Comparison of ENCODE assay signal across 15 cellular contexts in genomic region chr15:90619939-90620338, GRCh38.
A peak's percentile ranks its signal among the peaks of the same experiment; 100 is the strongest.
DNase-seq lines count a peak whose midpoint lies in the region; ATAC-seq and TF ChIP-seq lines count a peak whose summit lies in the region.
"Had no signal": no experiment of that assay in that cellular context is flagged by ENCODE, and none has a peak within 500 bp of the region (broad histone marks: within the 10 kb centered on the region; RNA-seq: fewer than 3 reads in every experiment).

No MANE protein-coding gene starts in this region.

- H4K20me1 ChIP-seq in Loucy (ENCODE audit: insufficient read depth, low read length, poor library complexity, severe bottlenecking) (no peaks in the 10 kb centered on the region), SK-N-SH (ENCODE audit: insufficient read depth) (no peaks in the 10 kb centered on the region)

- TF ChIP-seq EP300 in SK-N-SH (IDR thresholded peaks at IDR 0.05; ENCODE audit: borderline replicate concordance in 1 of 2, low read depth in 1 of 2, low read length in 1 of 2) = no peak

- peak overlapping the region; percentile 37 to 52 for H3K27ac Mint-ChIP-seq in natural killer cell
- peak overlapping the region in 1 of 2 donors; percentile 58 for H3K27ac Mint-ChIP-seq in natural killer cell treated with Interleukin-12 subunit alpha and Interleukin-12 subunit beta and Interleukin-15 and Interleukin-18, amount 100 ng/mL, for 72 hours
- peak overlapping the region; percentile 84 for H3K27ac Mint-ChIP-seq in activated naive CD8-positive, alpha-beta T cell treated with anti-CD3 and anti-CD28 coated beads, Interleukin-2, amount 10 ng/mL, durations not matched to agents 7 days and 5 days

- no peak overlapping the region for H3K4me3 Mint-ChIP-seq in natural killer cell
- H3K4me3 Mint-ChIP-seq in natural killer cell treated with Interleukin-12 subunit alpha and Interleukin-12 subunit beta and Interleukin-15 and Interleukin-18, amount 100 ng/mL, for 72 hours = no peak overlapping the region
- H3K4me3 Mint-ChIP-seq in activated naive CD8-positive, alpha-beta T cell treated with anti-CD3 and anti-CD28 coated beads, Interleukin-2, amount 10 ng/mL, durations not matched to agents 7 days and 5 days = peak overlapping the region; percentile 68

- H3K4me3 ChIP-seq in Loucy (ENCODE audit: low read length, poor library complexity, severe bottlenecking) = peak overlapping the region; percentile 49
- H3K4me3 ChIP-seq in SK-N-SH (ENCODE audit: low read depth in 2 of 2, low read length in 1 of 2) = no peak overlapping the region
- H3K4me3 ChIP-seq: GM23248, smooth muscle cell had no signal

- H3K9me3 ChIP-seq in Loucy (ENCODE audit: insufficient read depth, low read depth, low read length) (no peaks in the 10 kb centered on the region), SK-N-SH (no peaks in the 10 kb centered on the region)

- H3K27me3 ChIP-seq in Loucy (ENCODE audit: insufficient read depth, low read length, poor library complexity, severe bottlenecking) = no peaks in the 10 kb centered on the region
- no peaks in the 10 kb centered on the region for H3K27me3 ChIP-seq in SK-N-SH (ENCODE audit: insufficient read depth)

- H3K4me1 Mint-ChIP-seq in natural killer cell = peaks cover 0 to 6% of the 10 kb centered on the region in 2 donors
- peaks cover 0 to 7% of the 10 kb centered on the region in 2 donors for H3K4me1 Mint-ChIP-seq in natural killer cell treated with Interleukin-12 subunit alpha and Interleukin-12 subunit beta and Interleukin-15 and Interleukin-18, amount 100 ng/mL, for 72 hours (ENCODE audit: low read depth in 2 of 2)
- peaks cover 16% of the 10 kb centered on the region for H3K4me1 Mint-ChIP-seq in activated naive CD8-positive, alpha-beta T cell treated with anti-CD3 and anti-CD28 coated beads, Interleukin-2, amount 10 ng/mL, durations not matched to agents 7 days and 5 days

- H3K36me3 ChIP-seq in Loucy (ENCODE audit: insufficient read depth, low read length) (peaks cover 8% of the 10 kb centered on the region; the same call in 1 of the 2 replicates), SK-N-SH (replicated peaks in 1 of 2; ENCODE audit: control insufficient read depth in 1 of 2, insufficient read depth in 2 of 2, low read length in 1 of 2) (peaks cover 31 to 49% of the 10 kb centered on the region in 2 experiments)

- H3K9me2 ChIP-seq in Loucy (replicated peaks; ENCODE audit: low read depth, low read length) = no peaks in the 10 kb centered on the region
- H3K9me2 ChIP-seq in SK-N-SH = no peaks in the 10 kb centered on the region

- H3K27ac ChIP-seq in SK-N-SH (ENCODE audit: low read depth in 2 of 2, low read length in 1 of 2) = no peak overlapping the region
- H3K27ac ChIP-seq: GM23248 had no signal

- H2AFZ ChIP-seq in Loucy (ENCODE audit: low read length) = no peak overlapping the region
- H2AFZ ChIP-seq in SK-N-SH (ENCODE audit: low read depth) = no peak overlapping the region
- H2AFZ ChIP-seq: GM23248 had no signal

- POLR2A ChIA-PET in activated naive CD8-positive, alpha-beta T cell treated with anti-CD3 and anti-CD28 coated beads, Interleukin-2, amount 10 ng/mL, durations not matched to agents 7 days and 5 days (lab: Charles Lee) = interaction anchor here (2.0 kb wide), 1 partner anchor 109 kb away, joined by 7 read pairs; no protein-coding TSS in a partner anchor
- POLR2A ChIA-PET in SK-N-SH (lab: Yijun Ruan, JAX) = no interaction called here

- H3F3A ChIP-seq in Loucy (ENCODE audit: low read depth) = no peaks in the 10 kb centered on the region
- no peaks in the 10 kb centered on the region for H3F3A ChIP-seq in SK-N-SH (replicated peaks; ENCODE audit: insufficient read depth)

- CTCF ChIA-PET in SK-N-SH (lab: Yijun Ruan, JAX) = interaction anchor here (0.7 to 2.9 kb wide), 2 partner anchors 300 to 478 kb away, joined by 3 to 9 read pairs; no protein-coding TSS in a partner anchor

- ATAC-seq in natural killer cell = no peak
- ATAC-seq in natural killer cell treated with Interleukin-12 subunit alpha and Interleukin-12 subunit beta and Interleukin-15 and Interleukin-18, amount 100 ng/mL, for 72 hours = no peak
- ATAC-seq in activated naive CD8-positive, alpha-beta T cell treated with anti-CD3 and anti-CD28 coated beads, Interleukin-2, amount 10 ng/mL, durations not matched to agents 7 days and 5 days (ENCODE audit: low read depth) = peak; percentile 38
- ATAC-seq: left cardiac atrium had no signal

- no peak for TF ChIP-seq CTCF in natural killer cell (IDR thresholded peaks at IDR 0.05)
- TF ChIP-seq CTCF in Loucy (conservative IDR thresholded peaks at IDR 0.05; ENCODE audit: low read length) = no peak
- no peak for TF ChIP-seq CTCF in SK-N-SH (IDR thresholded peaks at IDR 0.05)

- H3K4me1 ChIP-seq in Loucy (ENCODE audit: insufficient read depth, low read length, poor library complexity, severe bottlenecking) (peaks cover 19% of the 10 kb centered on the region), SK-N-SH (ENCODE audit: control insufficient read depth in 1 of 2, insufficient read depth in 2 of 2, low read depth in 1 of 2, low read length in 1 of 2) (peaks cover 0 to 6% of the 10 kb centered on the region in 2 experiments; a peak in 1 of 4 replicates)

- no peaks in the 10 kb centered on the region for H3K27me3 Mint-ChIP-seq in natural killer cell (ENCODE audit: low read depth in 2 of 2)
- H3K27me3 Mint-ChIP-seq in natural killer cell treated with Interleukin-12 subunit alpha and Interleukin-12 subunit beta and Interleukin-15 and Interleukin-18, amount 100 ng/mL, for 72 hours = no peaks in the 10 kb centered on the region
- H3K27me3 Mint-ChIP-seq in activated naive CD8-positive, alpha-beta T cell treated with anti-CD3 and anti-CD28 coated beads, Interleukin-2, amount 10 ng/mL, durations not matched to agents 7 days and 5 days = no peaks in the 10 kb centered on the region

- H3K9ac ChIP-seq in Loucy (ENCODE audit: low read depth, low read length, poor library complexity, severe bottlenecking) = peak overlapping the region; percentile 63
- H3K9ac ChIP-seq in SK-N-SH = no peak overlapping the region
- H3K9ac ChIP-seq: GM23248 had no signal

- WGBS in SK-N-SH (ENCODE audit: low lambda C conversion rate) = 86% methylated on average over 5 of the region's 5 CpGs

- no peaks in the 10 kb centered on the region for H3K9me3 Mint-ChIP-seq in natural killer cell
- H3K9me3 Mint-ChIP-seq in natural killer cell treated with Interleukin-12 subunit alpha and Interleukin-12 subunit beta and Interleukin-15 and Interleukin-18, amount 100 ng/mL, for 72 hours = no peaks in the 10 kb centered on the region
- no peaks in the 10 kb centered on the region for H3K9me3 Mint-ChIP-seq in activated naive CD8-positive, alpha-beta T cell treated with anti-CD3 and anti-CD28 coated beads, Interleukin-2, amount 10 ng/mL, durations not matched to agents 7 days and 5 days

- no peaks in the 10 kb centered on the region for H3K36me3 Mint-ChIP-seq in natural killer cell
- peaks cover 18% of the 10 kb centered on the region for H3K36me3 Mint-ChIP-seq in natural killer cell treated with Interleukin-12 subunit alpha and Interleukin-12 subunit beta and Interleukin-15 and Interleukin-18, amount 100 ng/mL, for 72 hours
- H3K36me3 Mint-ChIP-seq in activated naive CD8-positive, alpha-beta T cell treated with anti-CD3 and anti-CD28 coated beads, Interleukin-2, amount 10 ng/mL, durations not matched to agents 7 days and 5 days = peaks cover 30% of the 10 kb centered on the region

- no peak for TF ChIP-seq RAD21 in SK-N-SH (IDR thresholded peaks at IDR 0.05; ENCODE audit: low read length)

- intact Hi-C loops in natural killer cell (cut with micrococcal nuclease) = no loop called here

- DNase-seq in natural killer cell (no peak), SK-N-SH (no peak), HuH-7.5 (ENCODE audit: low spot score) (no peak), T1000 (lab: John Stamatoyannopoulos, UW) (no peak), retina (no peak)
- no peak for DNase-seq in natural killer cell treated with Interleukin-12 subunit alpha and Interleukin-12 subunit beta and Interleukin-15 and Interleukin-18, amount 100 ng/mL, for 72 hours (ENCODE audit: low spot score)
- no peak for DNase-seq in activated naive CD8-positive, alpha-beta T cell treated with anti-CD3 and anti-CD28 coated beads, Interleukin-2, amount 10 ng/mL, durations not matched to agents 7 days and 5 days
- DNase-seq: amygdala, DMS153, GM23248, left cardiac atrium, NCI-H187, NCI-H510A had no signal

- no peaks in the 10 kb centered on the region for H3K79me2 ChIP-seq in Loucy (ENCODE audit: insufficient read depth, low read length)
- no peaks in the 10 kb centered on the region for H3K79me2 ChIP-seq in SK-N-SH (ENCODE audit: insufficient read depth)

- H3K4me2 ChIP-seq in Loucy (ENCODE audit: low read depth, low read length, poor library complexity, severe bottlenecking) (peak overlapping the region; percentile 59), SK-N-SH (no peak overlapping the region)
- H3K4me2 ChIP-seq: smooth muscle cell had no signal

TF ChIP-seq in SK-N-SH, 30 proteins besides CTCF, POLR2A, EP300 and RAD21 (continues in another document):
- TF ChIP-seq YY1 (IDR thresholded peaks at IDR 0.05; ENCODE audit: low read depth) = no peak
- TF ChIP-seq, protein P1, sequence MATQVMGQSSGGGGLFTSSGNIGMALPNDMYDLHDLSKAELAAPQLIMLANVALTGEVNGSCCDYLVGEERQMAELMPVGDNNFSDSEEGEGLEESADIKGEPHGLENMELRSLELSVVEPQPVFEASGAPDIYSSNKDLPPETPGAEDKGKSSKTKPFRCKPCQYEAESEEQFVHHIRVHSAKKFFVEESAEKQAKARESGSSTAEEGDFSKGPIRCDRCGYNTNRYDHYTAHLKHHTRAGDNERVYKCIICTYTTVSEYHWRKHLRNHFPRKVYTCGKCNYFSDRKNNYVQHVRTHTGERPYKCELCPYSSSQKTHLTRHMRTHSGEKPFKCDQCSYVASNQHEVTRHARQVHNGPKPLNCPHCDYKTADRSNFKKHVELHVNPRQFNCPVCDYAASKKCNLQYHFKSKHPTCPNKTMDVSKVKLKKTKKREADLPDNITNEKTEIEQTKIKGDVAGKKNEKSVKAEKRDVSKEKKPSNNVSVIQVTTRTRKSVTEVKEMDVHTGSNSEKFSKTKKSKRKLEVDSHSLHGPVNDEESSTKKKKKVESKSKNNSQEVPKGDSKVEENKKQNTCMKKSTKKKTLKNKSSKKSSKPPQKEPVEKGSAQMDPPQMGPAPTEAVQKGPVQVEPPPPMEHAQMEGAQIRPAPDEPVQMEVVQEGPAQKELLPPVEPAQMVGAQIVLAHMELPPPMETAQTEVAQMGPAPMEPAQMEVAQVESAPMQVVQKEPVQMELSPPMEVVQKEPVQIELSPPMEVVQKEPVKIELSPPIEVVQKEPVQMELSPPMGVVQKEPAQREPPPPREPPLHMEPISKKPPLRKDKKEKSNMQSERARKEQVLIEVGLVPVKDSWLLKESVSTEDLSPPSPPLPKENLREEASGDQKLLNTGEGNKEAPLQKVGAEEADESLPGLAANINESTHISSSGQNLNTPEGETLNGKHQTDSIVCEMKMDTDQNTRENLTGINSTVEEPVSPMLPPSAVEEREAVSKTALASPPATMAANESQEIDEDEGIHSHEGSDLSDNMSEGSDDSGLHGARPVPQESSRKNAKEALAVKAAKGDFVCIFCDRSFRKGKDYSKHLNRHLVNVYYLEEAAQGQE (IDR thresholded peaks at IDR 0.05; ENCODE audit: low read depth, low read length) = no peak
